24 cellular contexts compared by ENCODE assay signal in the genomic region with DNA sequence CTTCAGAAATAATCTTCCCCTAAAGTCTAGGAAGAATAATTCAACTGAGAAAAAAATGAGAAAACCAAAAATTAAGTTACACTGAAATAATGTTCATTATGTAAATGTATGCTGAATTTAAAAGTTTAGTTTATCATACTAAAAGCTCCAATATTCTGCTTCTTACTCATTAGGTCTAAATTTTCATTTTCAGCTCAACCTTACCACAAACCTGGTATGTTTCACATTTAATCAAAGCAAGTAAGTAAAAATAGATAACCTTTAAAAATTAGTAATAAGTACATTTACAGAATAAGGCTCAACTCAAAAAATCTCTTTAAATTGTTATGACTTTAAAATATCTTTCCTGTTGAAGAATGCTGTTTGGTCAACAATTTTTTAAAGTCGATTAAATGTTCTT.
"Had no signal": no experiment of that assay in that cellular context is flagged by ENCODE, and none has a peak within 500 bp of the region (broad histone marks: within the 10 kb centered on the region; RNA-seq: fewer than 3 reads in every experiment).

No MANE protein-coding gene starts in this region.

- H3K27ac Mint-ChIP-seq: activated naive CD8-positive, alpha-beta T cell treated with anti-CD3 and anti-CD28 coated beads for 36 hours; activated T-cell treated with anti-CD3 and anti-CD28 coated beads, Interleukin-2, amount 50 U/mL, for 24 hours; activated T-helper 17 cell treated with anti-CD3 and anti-CD28 coated beads, Interleukin-2, amount 50 U/mL, for 72 hours; effector memory CD8-positive, alpha-beta T cell; natural killer cell; type B pancreatic cell had no signal

- FAIRE-seq: astrocyte, colon had no signal

- H3K4me1 Mint-ChIP-seq: central memory CD8-positive, alpha-beta T cell had no signal

- H3K27me3 Mint-ChIP-seq: activated naive CD8-positive, alpha-beta T cell treated with anti-CD3 and anti-CD28 coated beads for 36 hours; activated T-cell treated with anti-CD3 and anti-CD28 coated beads, Interleukin-2, amount 50 U/mL, for 24 hours; activated T-helper 17 cell treated with anti-CD3 and anti-CD28 coated beads, Interleukin-2, amount 50 U/mL, for 72 hours; central memory CD8-positive, alpha-beta T cell; effector memory CD8-positive, alpha-beta T cell; type B pancreatic cell had no signal

- H3K9me3 Mint-ChIP-seq: activated naive CD8-positive, alpha-beta T cell treated with anti-CD3 and anti-CD28 coated beads for 36 hours; activated T-cell treated with anti-CD3 and anti-CD28 coated beads, Interleukin-2, amount 50 U/mL, for 24 hours; activated T-helper 17 cell treated with anti-CD3 and anti-CD28 coated beads, Interleukin-2, amount 50 U/mL, for 72 hours; central memory CD8-positive, alpha-beta T cell; effector memory CD8-positive, alpha-beta T cell; natural killer cell; type B pancreatic cell had no signal

- H3K27ac ChIP-seq: dorsolateral prefrontal cortex, esophagus squamous epithelium, gastroesophageal sphincter, prostate gland, spleen, thoracic aorta, VCaP had no signal

- ATAC-seq: activated T-helper 17 cell treated with anti-CD3 and anti-CD28 coated beads, Interleukin-2, amount 50 U/mL, for 72 hours; effector memory CD8-positive, alpha-beta T cell; gastroesophageal sphincter; left ventricle myocardium superior; natural killer cell had no signal

- DNase-seq: activated naive CD4-positive, alpha-beta T cell; activated naive CD8-positive, alpha-beta T cell treated with anti-CD3 and anti-CD28 coated beads for 36 hours; activated T-cell treated with anti-CD3 and anti-CD28 coated beads, Interleukin-2, amount 50 U/mL, for 24 hours; dorsolateral prefrontal cortex; effector memory CD8-positive, alpha-beta T cell; esophagus squamous epithelium; head of caudate nucleus; hypothalamus; left ventricle myocardium superior; mammary epithelial cell; midbrain; natural killer cell; spleen; stimulated activated CD4-positive, alpha-beta T cell treated with anti-CD3 and anti-CD28 coated beads, Interleukin-4, amount 100 ng/mL, for 1 hour; stimulated activated naive CD4-positive, alpha-beta T cell had no signal

- H3K4me3 ChIP-seq: dorsolateral prefrontal cortex, esophagus squamous epithelium, gastroesophageal sphincter, prostate gland, spleen, thoracic aorta had no signal

- H3K4me3 Mint-ChIP-seq: activated naive CD8-positive, alpha-beta T cell treated with anti-CD3 and anti-CD28 coated beads for 36 hours; activated T-cell treated with anti-CD3 and anti-CD28 coated beads, Interleukin-2, amount 50 U/mL, for 24 hours; activated T-helper 17 cell treated with anti-CD3 and anti-CD28 coated beads, Interleukin-2, amount 50 U/mL, for 72 hours; central memory CD8-positive, alpha-beta T cell; effector memory CD8-positive, alpha-beta T cell; natural killer cell; type B pancreatic cell had no signal
